26 cellular contexts compared by ENCODE assay signal in genomic region chr6:35354361-35355135, GRCh38. TPM values are rescaled to one million over a fixed set of nuclear protein-coding genes. Genes with fewer than 3 reads are reported as not detected.
DNase-seq lines count a peak whose midpoint lies in the region; ATAC-seq, FAIRE-seq and TF ChIP-seq lines count a peak whose summit lies in the region.
"Had no signal": no experiment of that assay in that cellular context is flagged by ENCODE, and none has a peak within 500 bp of the region (broad histone marks: within the 10 kb centered on the region; RNA-seq: fewer than 3 reads in every experiment).

No MANE protein-coding gene starts in this region.

- peaks cover 11 to 21% (median 21%) of the 10 kb centered on the region in 3 donors for H3K27me3 Mint-ChIP-seq in CD14-positive monocyte (ENCODE audit: low read depth in 3 of 3)

- no peak overlapping the region for H3K4me3 ChIP-seq in foreskin fibroblast (ENCODE audit: low read depth in 1 of 2, low read length in 2 of 2)
- H3K4me3 ChIP-seq: gastroesophageal sphincter had no signal

- FAIRE-seq in GM12892 (lab: Jason Lieb, UNC), result peak; percentile 42
- FAIRE-seq: G401.6 had no signal

- no peak overlapping the region for H3K27ac Mint-ChIP-seq in CD14-positive monocyte
- H3K27ac Mint-ChIP-seq: CD8-positive, alpha-beta T cell; T-helper 2 cell treated with Interferon-gamma antibody and Interleukin-4, amounts not matched to agents 5 μg/mL and 100 μg/mL, for 36 hours; WTC11 had no signal

- in situ Hi-C loops in ACHN (cut with HindIII; ENCODE audit: low pct_ligation_motif_present, low pct_unique_long_range_greater_than_20kb, low sequenced_read_pairs), result no loop called here

- peaks cover 0 to 5% (median 2%) of the 10 kb centered on the region in 7 donors for H3K9me3 Mint-ChIP-seq in CD14-positive monocyte
- H3K9me3 Mint-ChIP-seq: CD8-positive, alpha-beta T cell; T-helper 2 cell treated with Interferon-gamma antibody and Interleukin-4, amounts not matched to agents 5 μg/mL and 100 μg/mL, for 36 hours had no signal

- H3K36me3 Mint-ChIP-seq in CD14-positive monocyte, result peaks cover 84 to 95% of the 10 kb centered on the region in 2 donors

- no peak for DNase-seq in GM12892 (ENCODE audit: insufficient read length)
- peak; percentile 30 for DNase-seq in LHCN-M2 (ENCODE audit: low read depth)
- DNase-seq in foreskin fibroblast, result peak; percentile 48 to 68
- DNase-seq in sciatic nerve (ENCODE audit: low spot score), result peak; percentile 4
- no peak for DNase-seq in globus pallidus (ENCODE audit: low spot score)
- no peak for DNase-seq in CD14-positive monocyte (ENCODE audit: low spot score)
- no peak for DNase-seq in ACHN
- DNase-seq: activated CD4-positive, alpha-beta T cell treated with anti-CD3 and anti-CD28 coated beads, Interleukin-2, amount 50 U/mL, for 48 hours; activated CD8-positive, alpha-beta memory T cell treated with anti-CD3 and anti-CD28 coated beads, Interleukin-2, amount 50 U/mL, for 48 hours; activated effector memory CD4-positive, alpha-beta T cell treated with anti-CD3 and anti-CD28 coated beads, Interleukin-2, amount 50 U/mL, for 16 hours; anterior cingulate cortex; CD8-positive, alpha-beta T cell; DMS153; KG1; kidney glomerular epithelial cell; NCI-H187 treated with DMSO at 0.1 percent for 48 hours; NCI-H226; NCI-H774; occipital lobe; right cardiac atrium had no signal

- H3K4me3 Mint-ChIP-seq in CD14-positive monocyte, result no peak overlapping the region
- H3K4me3 Mint-ChIP-seq: CD8-positive, alpha-beta T cell; T-helper 2 cell treated with Interferon-gamma antibody and Interleukin-4, amounts not matched to agents 5 μg/mL and 100 μg/mL, for 36 hours; WTC11 had no signal

- TF ChIP-seq CTCF in foreskin fibroblast (IDR thresholded peaks at IDR 0.05; ENCODE audit: low read depth, low read length) (no peak), CD14-positive monocyte (IDR thresholded peaks at IDR 0.05) (no peak)

- no peak for TF ChIP-seq POLR2A in GM12892 (IDR thresholded peaks at IDR 0.05; ENCODE audit: low read depth, low read length)

- H3K4me1 Mint-ChIP-seq in CD14-positive monocyte, result no peaks in the 10 kb centered on the region

- intact Hi-C loops in sciatic nerve (cut with DNase I), result no loop called here
- intact Hi-C loops in CD14-positive monocyte (cut with micrococcal nuclease), result no loop called here

- no peak for ATAC-seq in sciatic nerve
- ATAC-seq: CD8-positive, alpha-beta T cell; gastroesophageal sphincter; HCT116; right cardiac atrium; SK-N-SH treated with all-trans-retinoic acid at 6 μM for 48 hours; WTC11 had no signal

RNA-seq across cellular contexts. Expression of gene PPARD, which starts 12.2 kb away (rescaled TPM):
- 7.0 TPM for polyA plus RNA-seq in GM12892 (2012; ENCODE audit: missing spikeins)
- total RNA-seq in LHCN-M2 (2014; rRNA removed), result 9.5 and 11.0 TPM in 2 replicates
- 27.6 TPM for polyA plus RNA-seq in LHCN-M2 (2012)
- 26.7 TPM for total RNA-seq in sciatic nerve
- 1 to 10 TPM; 1.2 to 2.4 TPM for polyA plus RNA-seq in CD14-positive monocyte

RNA-seq across cellular contexts. Expression of gene DEF6, which starts 56.9 kb away (rescaled TPM):
- polyA plus RNA-seq in GM12892 (2012; ENCODE audit: missing spikeins), result 24.1 TPM
- total RNA-seq in LHCN-M2 (2014; rRNA removed), result 0.06 and 0.13 TPM in 2 replicates
- polyA plus RNA-seq in LHCN-M2 (2012), result 0.10 TPM
- 11.6 TPM for total RNA-seq in sciatic nerve
- polyA plus RNA-seq in CD14-positive monocyte, result 10 to 100 TPM; 41.2 to 59.3 TPM

Comparison
In these comparisons a context has a peak if more than half of its experiments do, and no peak if none do; other contexts are left out.
1. DNase-seq: peak in LHCN-M2 (single experiment), foreskin fibroblast (2 of 2) and sciatic nerve (single experiment); none in GM12892 (single experiment), globus pallidus (single experiment), CD14-positive monocyte (single experiment) and ACHN (single experiment).
2. RNA of gene DEF6, which starts 56.9 kb away (total RNA-seq): 11.6 TPM in sciatic nerve (single experiment); 0.06 to 0.13 TPM in LHCN-M2; every median in the first group is over 10 times any median in the second.